ENCODE assay signal across 26 cellular contexts in genomic region chr17:81569986-81570514, GRCh38. TPM values are rescaled to one million over a fixed set of nuclear protein-coding genes. Genes with fewer than 3 reads are reported as not detected.
"Had no signal": no experiment of that assay in that cellular context is flagged by ENCODE, and none has a peak within 500 bp of the region (broad histone marks: within the 10 kb centered on the region; RNA-seq: fewer than 3 reads in every experiment).

No MANE protein-coding gene starts in this region.

- H3K27me3 ChIP-seq: breast epithelium, Peyer's patch had no signal

- H3K4me1 Mint-ChIP-seq: activated CD4-positive, alpha-beta memory T cell treated with anti-CD3 and anti-CD28 coated beads, Interleukin-2, amount 10 ng/mL, durations not matched to agents 7 days and 5 days; activated CD4-positive, alpha-beta T cell treated with anti-CD3 and anti-CD28 coated beads for 36 hours; activated T-helper 17 cell treated with anti-CD3 and anti-CD28 coated beads, Interleukin-2, amount 50 U/mL, for 72 hours had no signal

- H3K4me3 Mint-ChIP-seq: activated CD4-positive, alpha-beta memory T cell treated with anti-CD3 and anti-CD28 coated beads, Interleukin-2, amount 10 ng/mL, durations not matched to agents 7 days and 5 days; activated CD4-positive, alpha-beta T cell treated with anti-CD3 and anti-CD28 coated beads for 36 hours; activated naive CD4-positive, alpha-beta T cell treated with anti-CD3 and anti-CD28 coated beads for 36 hours; activated naive CD8-positive, alpha-beta T cell; activated T-helper 17 cell treated with anti-CD3 and anti-CD28 coated beads, Interleukin-2, amount 50 U/mL, for 72 hours had no signal

- H3K27ac ChIP-seq: breast epithelium, Peyer's patch had no signal

- H3K9me3 Mint-ChIP-seq: activated CD4-positive, alpha-beta memory T cell treated with anti-CD3 and anti-CD28 coated beads, Interleukin-2, amount 10 ng/mL, durations not matched to agents 7 days and 5 days; activated naive CD4-positive, alpha-beta T cell treated with anti-CD3 and anti-CD28 coated beads for 36 hours; activated T-helper 17 cell treated with anti-CD3 and anti-CD28 coated beads, Interleukin-2, amount 50 U/mL, for 72 hours had no signal

- H3K4me3 ChIP-seq: breast epithelium, Peyer's patch had no signal

- H3K9me3 ChIP-seq: breast epithelium, Peyer's patch had no signal

- H3K27ac Mint-ChIP-seq: activated CD4-positive, alpha-beta memory T cell treated with anti-CD3 and anti-CD28 coated beads, Interleukin-2, amount 10 ng/mL, durations not matched to agents 7 days and 5 days; activated CD4-positive, alpha-beta T cell treated with anti-CD3 and anti-CD28 coated beads for 36 hours; activated naive CD4-positive, alpha-beta T cell treated with anti-CD3 and anti-CD28 coated beads for 36 hours; activated naive CD8-positive, alpha-beta T cell; activated T-helper 17 cell treated with anti-CD3 and anti-CD28 coated beads, Interleukin-2, amount 50 U/mL, for 72 hours had no signal

- ATAC-seq: activated CD4-positive, alpha-beta T cell treated with anti-CD3 and anti-CD28 coated beads for 36 hours; activated T-helper 17 cell treated with anti-CD3 and anti-CD28 coated beads, Interleukin-2, amount 50 U/mL, for 72 hours had no signal

- H3K27me3 Mint-ChIP-seq: activated CD4-positive, alpha-beta memory T cell treated with anti-CD3 and anti-CD28 coated beads, Interleukin-2, amount 10 ng/mL, durations not matched to agents 7 days and 5 days; activated CD4-positive, alpha-beta T cell treated with anti-CD3 and anti-CD28 coated beads for 36 hours; activated naive CD8-positive, alpha-beta T cell; activated T-helper 17 cell treated with anti-CD3 and anti-CD28 coated beads, Interleukin-2, amount 50 U/mL, for 72 hours had no signal

- DNase-seq: activated CD4-positive, alpha-beta memory T cell treated with anti-CD3 and anti-CD28 coated beads, Interleukin-2, amount 10 ng/mL, durations not matched to agents 7 days and 5 days; activated CD4-positive, alpha-beta T cell treated with anti-CD3 and anti-CD28 coated beads for 36 hours; activated CD4-positive, alpha-beta T cell treated with anti-CD3 and anti-CD28 coated beads, Interleukin-2, amount 50 U/mL, for 1 hour; activated gamma-delta T cell; activated naive CD4-positive, alpha-beta T cell treated with anti-CD3 and anti-CD28 coated beads for 36 hours; activated T-cell treated with anti-CD3 and anti-CD28 coated beads for 4 hours; activated T-cell treated with anti-CD3 and anti-CD28 coated beads, Interleukin-2, amount 50 U/mL, for 48 hours; amygdala; caudate nucleus; Karpas-422; MM.1S; NCI-H1105; NCI-H1436; NCI-H187; NCI-H2081; NCI-H510A treated with DMSO at 0.1 percent for 48 hours; NCI-H69; NK-92 treated with Interleukin-12 subunit alpha and Interleukin-12 subunit beta, amount 100 ng/mL, for 24 hours; OCI-M1; Peyer's patch; SHP77 treated with DMSO at 0.1 percent for 48 hours; T-helper 2 cell; T1000 had no signal

RNA-seq across cellular contexts. Expression of gene FSCN2, which starts 41.9 kb away (rescaled TPM):
- total RNA-seq: activated naive CD4-positive, alpha-beta T cell treated with anti-CD3 and anti-CD28 coated beads for 36 hours had no signal
